In the genomic region with DNA sequence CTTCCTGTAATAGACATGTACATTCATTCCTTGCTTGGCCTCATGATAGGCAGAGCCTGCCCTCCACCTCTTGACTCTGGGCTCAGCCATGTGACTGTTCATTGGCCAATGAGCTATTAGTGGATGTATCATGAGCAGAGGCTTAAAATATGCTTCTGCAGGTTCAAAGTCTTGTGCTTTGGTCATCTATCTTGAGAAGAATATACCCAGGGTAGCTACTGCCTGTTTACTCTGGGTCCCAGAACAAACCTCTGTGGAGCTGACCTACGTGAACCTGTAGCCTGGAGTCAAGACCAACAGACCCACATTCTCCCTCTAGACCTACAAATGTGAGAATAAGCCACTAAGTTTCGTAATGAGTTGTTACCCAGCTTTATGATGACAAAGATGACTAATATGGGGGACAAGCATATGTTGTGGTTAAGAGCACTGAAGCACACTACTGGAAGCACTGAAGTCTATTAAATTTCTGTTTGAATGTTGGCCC, we compare ENCODE assay signal across 8 cellular contexts.
DNase-seq lines count a peak whose midpoint lies in the region; ATAC-seq lines count a peak whose summit lies in the region.

No MANE protein-coding gene starts in this region.

- DNase-seq in NK-92 treated with Interleukin-12 subunit alpha and Interleukin-12 subunit beta, amount 100 ng/mL, for 24 hours (lab: John Stamatoyannopoulos, UW) = peak; percentile 47
- DNase-seq in NK-92 (lab: John Stamatoyannopoulos, UW; ENCODE audit: unreplicated experiment) = no peak
- peak; percentile 85 for DNase-seq in NOMO-1 treated with dmso at 0.1 percent for 144 hours (lab: John Stamatoyannopoulos, UW; ENCODE audit: unreplicated experiment)
- DNase-seq in myocyte (ENCODE audit: low read depth) = peak; percentile 7
- DNase-seq in NCI-H748 (lab: John Stamatoyannopoulos, UW; ENCODE audit: unreplicated experiment) = no peak
- no peak for DNase-seq in DMS 273 treated with DMSO at 0.1 percent for 48 hours (lab: John Stamatoyannopoulos, UW)
- DNase-seq in nucleus accumbens (lab: John Stamatoyannopoulos, UW) = no peak

- peak; percentile 99 for ATAC-seq in HG02763 (IDR thresholded peaks at IDR 0.05; ENCODE audit: unreplicated experiment)

Comparison
In these comparisons a context has a peak if more than half of its experiments do, and no peak if none do; other contexts are left out.
1. DNase-seq: peak in NK-92 treated with Interleukin-12 subunit alpha and Interleukin-12 subunit beta, amount 100 ng/mL, for 24 hours (single experiment), NOMO-1 treated with dmso at 0.1 percent for 144 hours (single experiment) and myocyte (single experiment); none in NK-92 (single experiment), NCI-H748 (single experiment), DMS 273 treated with DMSO at 0.1 percent for 48 hours (single experiment) and nucleus accumbens (0 of 56).